ENCODE assay signal across 1 cellular context in genomic region chr14:21383848-21384493, GRCh38.
TF ChIP-seq lines count a peak whose summit lies in the region.

Gene SUPT16H (minus strand): TSS chr14:21384019. CDS start chr14:21383927, 92 bp downstream.

TF ChIP-seq in A549, 52 proteins besides CTCF, POLR2A, EP300 and RAD21 (continued from another document):
- TF ChIP-seq, protein P1, sequence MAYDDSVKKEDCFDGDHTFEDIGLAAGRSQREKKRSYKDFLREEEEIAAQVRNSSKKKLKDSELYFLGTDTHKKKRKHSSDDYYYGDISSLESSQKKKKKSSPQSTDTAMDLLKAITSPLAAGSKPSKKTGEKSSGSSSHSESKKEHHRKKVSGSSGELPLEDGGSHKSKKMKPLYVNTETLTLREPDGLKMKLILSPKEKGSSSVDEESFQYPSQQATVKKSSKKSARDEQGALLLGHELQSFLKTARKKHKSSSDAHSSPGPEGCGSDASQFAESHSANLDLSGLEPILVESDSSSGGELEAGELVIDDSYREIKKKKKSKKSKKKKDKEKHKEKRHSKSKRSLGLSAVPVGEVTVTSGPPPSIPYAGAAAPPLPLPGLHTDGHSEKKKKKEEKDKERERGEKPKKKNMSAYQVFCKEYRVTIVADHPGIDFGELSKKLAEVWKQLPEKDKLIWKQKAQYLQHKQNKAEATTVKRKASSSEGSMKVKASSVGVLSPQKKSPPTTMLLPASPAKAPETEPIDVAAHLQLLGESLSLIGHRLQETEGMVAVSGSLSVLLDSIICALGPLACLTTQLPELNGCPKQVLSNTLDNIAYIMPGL (CRISPR knock-in tag; IDR thresholded peaks at IDR 0.05; ENCODE audit: borderline replicate concordance) = peak; percentile 90
- no peak for TF ChIP-seq ZNF302 (CRISPR knock-in tag; IDR thresholded peaks at IDR 0.05)
- no peak for TF ChIP-seq SREBF2 (IDR thresholded peaks at IDR 0.05)
- TF ChIP-seq JUN (IDR thresholded peaks at IDR 0.05) = peak; percentile 85 to 86; a peak in 4 of 5 replicates
- no peak for TF ChIP-seq RFX5 (IDR thresholded peaks at IDR 0.05)
- TF ChIP-seq KDM5A (IDR thresholded peaks at IDR 0.05) = 0 out of 2 replicates have a peak, but pooled peaks have one; percentile 3
- no peak for TF ChIP-seq EHF (CRISPR knock-in tag; IDR thresholded peaks at IDR 0.05)
- no peak for TF ChIP-seq ZFP36 (IDR thresholded peaks at IDR 0.05; ENCODE audit: borderline replicate concordance, partially characterized antibody)
- no peak for TF ChIP-seq EHMT2 (IDR thresholded peaks at IDR 0.05; ENCODE audit: low read depth)
- TF ChIP-seq GATA3 (IDR thresholded peaks at IDR 0.05; ENCODE audit: borderline replicate concordance) = no peak; the same call in 1 of the 2 replicates
- peak; percentile 97 for TF ChIP-seq USF2 (IDR thresholded peaks at IDR 0.05)
- no peak for TF ChIP-seq HOXB5 (CRISPR knock-in tag; IDR thresholded peaks at IDR 0.05)
- no peak; the same call in 1 of the 2 replicates for TF ChIP-seq MAZ (IDR thresholded peaks at IDR 0.05; ENCODE audit: borderline replicate concordance, low read depth, low read length)
- no peak for TF ChIP-seq RARB (CRISPR knock-in tag; IDR thresholded peaks at IDR 0.05)
- no peak for TF ChIP-seq JUNB (IDR thresholded peaks at IDR 0.05)
- TF ChIP-seq, protein P2, sequence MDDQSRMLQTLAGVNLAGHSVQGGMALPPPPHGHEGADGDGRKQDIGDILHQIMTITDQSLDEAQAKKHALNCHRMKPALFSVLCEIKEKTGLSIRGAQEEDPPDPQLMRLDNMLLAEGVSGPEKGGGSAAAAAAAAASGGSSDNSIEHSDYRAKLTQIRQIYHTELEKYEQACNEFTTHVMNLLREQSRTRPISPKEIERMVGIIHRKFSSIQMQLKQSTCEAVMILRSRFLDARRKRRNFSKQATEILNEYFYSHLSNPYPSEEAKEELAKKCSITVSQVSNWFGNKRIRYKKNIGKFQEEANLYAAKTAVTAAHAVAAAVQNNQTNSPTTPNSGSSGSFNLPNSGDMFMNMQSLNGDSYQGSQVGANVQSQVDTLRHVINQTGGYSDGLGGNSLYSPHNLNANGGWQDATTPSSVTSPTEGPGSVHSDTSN (IDR thresholded peaks at IDR 0.05) = 0 out of 2 replicates have a peak, but pooled peaks have one; percentile 17
- TF ChIP-seq HOXB13 (CRISPR knock-in tag; IDR thresholded peaks at IDR 0.05; ENCODE audit: low read depth) = no peak
- TF ChIP-seq POLR2AphosphoS2 (conservative IDR thresholded peaks at IDR 0.05; ENCODE audit: low read length) = no peak
- peak; percentile 72; the same call in 1 of the 3 replicates for TF ChIP-seq BCL3 (IDR thresholded peaks at IDR 0.05)
- no peak for TF ChIP-seq HDAC2 (IDR thresholded peaks at IDR 0.05)
- no peak for TF ChIP-seq CHD4 (IDR thresholded peaks at IDR 0.05; ENCODE audit: borderline replicate concordance)
- no peak for TF ChIP-seq FOSB (CRISPR knock-in tag; IDR thresholded peaks at IDR 0.05)
- TF ChIP-seq BHLHE40 (IDR thresholded peaks at IDR 0.05; ENCODE audit: low read depth, low read length) = peak; percentile 72
- TF ChIP-seq ATOH8 (CRISPR knock-in tag; IDR thresholded peaks at IDR 0.05; ENCODE audit: low read depth) = no peak
- TF ChIP-seq KDM1A (IDR thresholded peaks at IDR 0.05; ENCODE audit: low read depth) = no peak
- no peak for TF ChIP-seq HEYL (CRISPR knock-in tag; IDR thresholded peaks at IDR 0.05)
- TF ChIP-seq CBX8 (IDR thresholded peaks at IDR 0.05) = no peak
- TF ChIP-seq CHD2 (IDR thresholded peaks at IDR 0.05; ENCODE audit: low read length, partially characterized antibody) = peak; percentile 78
- TF ChIP-seq MAFK (IDR thresholded peaks at IDR 0.05; ENCODE audit: partially characterized antibody) = peak; percentile 97
- TF ChIP-seq NFE2L2 (conservative IDR thresholded peaks at IDR 0.05; ENCODE audit: low read length) = no peak
- TF ChIP-seq CEBPB (IDR thresholded peaks at IDR 0.05) = no peak
- no peak for TF ChIP-seq NPAS2 (CRISPR knock-in tag; IDR thresholded peaks at IDR 0.05; ENCODE audit: borderline replicate concordance)
- TF ChIP-seq HOXA7 (CRISPR knock-in tag; IDR thresholded peaks at IDR 0.05) = no peak
- TF ChIP-seq MYC (IDR thresholded peaks at IDR 0.05; ENCODE audit: borderline replicate concordance, low read length) = 0 out of 2 replicates have a peak, but pooled peaks have one; percentile 5
- no peak for TF ChIP-seq SMC3 (IDR thresholded peaks at IDR 0.05)
- TF ChIP-seq, protein P3, sequence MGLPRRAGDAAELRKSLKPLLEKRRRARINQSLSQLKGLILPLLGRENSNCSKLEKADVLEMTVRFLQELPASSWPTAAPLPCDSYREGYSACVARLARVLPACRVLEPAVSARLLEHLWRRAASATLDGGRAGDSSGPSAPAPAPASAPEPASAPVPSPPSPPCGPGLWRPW (IDR thresholded peaks at IDR 0.05) = no peak
- no peak for TF ChIP-seq TP53 (CRISPR knock-in tag; IDR thresholded peaks at IDR 0.05)
- no peak for TF ChIP-seq ZSCAN20 (CRISPR knock-in tag; IDR thresholded peaks at IDR 0.05)
TF ChIP-seq in A549: peak in this region for 13.
